ENCODE assay signal across 37 cellular contexts in the genomic region with DNA sequence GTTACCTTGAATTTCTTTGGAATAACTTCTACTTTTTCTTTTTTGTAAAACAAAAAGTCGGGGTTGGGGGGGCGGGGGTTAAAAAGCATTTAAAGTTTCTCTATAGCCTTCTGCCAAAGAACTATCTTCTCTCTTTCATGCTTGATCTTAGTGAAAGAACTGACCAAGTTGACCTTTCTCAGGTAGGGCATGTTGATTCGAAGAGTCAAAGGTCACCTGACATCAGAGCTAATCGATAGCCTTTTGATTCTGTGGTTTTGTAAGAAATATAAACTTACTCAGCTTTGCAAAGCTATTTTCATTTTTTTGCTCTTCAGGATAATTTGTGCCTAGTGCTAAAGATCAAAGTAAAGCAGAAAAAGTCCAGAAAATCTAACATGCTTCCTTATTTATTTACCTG.
DNase-seq lines count a peak whose midpoint lies in the region; ATAC-seq, FAIRE-seq and TF ChIP-seq lines count a peak whose summit lies in the region.
"Had no signal": no experiment of that assay in that cellular context is flagged by ENCODE, and none has a peak within 500 bp of the region (broad histone marks: within the 10 kb centered on the region; RNA-seq: fewer than 3 reads in every experiment).

No MANE protein-coding gene starts in this region.

- H3K36me3 ChIP-seq in HepG2 (replicated peaks in 1 of 2; ENCODE audit: control insufficient read depth in 1 of 2, insufficient read depth in 2 of 2, low read length in 2 of 2) (no peaks in the 10 kb centered on the region), liver (ENCODE audit: control insufficient read depth in 4 of 4, insufficient read depth in 3 of 4, low read depth in 1 of 4, low read length in 3 of 4) (no peaks in the 10 kb centered on the region), right lobe of liver (no peaks in the 10 kb centered on the region), esophagus squamous epithelium (no peaks in the 10 kb centered on the region)
- H3K36me3 ChIP-seq: BE2C, BLaER1 had no signal

- no peaks in the 10 kb centered on the region for H3K36me3 Mint-ChIP-seq in activated T-helper 17 cell treated with anti-CD3 and anti-CD28 coated beads, Interleukin-2, amount 50 U/mL, for 72 hours (ENCODE audit: low read depth)
- H3K36me3 Mint-ChIP-seq: CD4-positive, alpha-beta memory T cell; CD4-positive, CD25-positive, alpha-beta regulatory T cell; CD8-positive, alpha-beta T cell had no signal

- H3K27me3 Mint-ChIP-seq in activated T-helper 17 cell treated with anti-CD3 and anti-CD28 coated beads, Interleukin-2, amount 50 U/mL, for 72 hours, result peaks cover 5% of the 10 kb centered on the region

- H3K9ac ChIP-seq in HepG2 (ENCODE audit: insufficient read depth, low read depth, low read length) (no peak overlapping the region), liver (ENCODE audit: low read depth in 1 of 2, low read length in 2 of 2) (no peak overlapping the region)
- H3K9ac ChIP-seq: BLaER1; BLaER1 treated with 17β-estradiol and CSF1 and Interleukin-3, amounts not matched to agents 10 nM and 100 nM had no signal

- no peak overlapping the region for H2AFZ ChIP-seq in HepG2 (ENCODE audit: low read length)

- TF ChIP-seq CTCF in HepG2 (CRISPR knock-in tag; IDR thresholded peaks at IDR 0.05) (no peak), liver (IDR thresholded peaks at IDR 0.05; ENCODE audit: low read depth, low read length, missing input control) (no peak), right lobe of liver (IDR thresholded peaks at IDR 0.05) (no peak), esophagus squamous epithelium (IDR thresholded peaks at IDR 0.05) (no peak)

- TF ChIP-seq RAD21 in HepG2 (CRISPR knock-in tag; IDR thresholded peaks at IDR 0.05) (no peak), liver (IDR thresholded peaks at IDR 0.05) (peak; percentile 57 to 62)

- TF ChIP-seq EP300 in HepG2 (IDR thresholded peaks at IDR 0.05; ENCODE audit: low read depth in 2 of 2, low read length in 2 of 2) (no peak), HepG2 (CRISPR knock-in tag; IDR thresholded peaks at IDR 0.05; ENCODE audit: borderline replicate concordance) (no peak)

- ATAC-seq in left lobe of liver (peak; percentile 70), HepG2 (no peak), right lobe of liver (peak; percentile 70 to 85 (median 76))
- ATAC-seq in activated T-helper 17 cell treated with anti-CD3 and anti-CD28 coated beads, Interleukin-2, amount 50 U/mL, for 72 hours (replicated peaks), result no peak
- ATAC-seq: A549; CD8-positive, alpha-beta T cell had no signal

- H4K20me1 ChIP-seq in HepG2 (ENCODE audit: insufficient read depth, low read length), result no peaks in the 10 kb centered on the region
- H4K20me1 ChIP-seq: BLaER1; BLaER1 treated with 17β-estradiol and CSF1 and Interleukin-3, amounts not matched to agents 10 nM and 100 nM had no signal

- no peak for DNase-seq in left lobe of liver (ENCODE audit: low spot score)
- no peak for DNase-seq in HepG2 (ENCODE audit: low spot score)
- DNase-seq in right lobe of liver, result no peak
- no peak for DNase-seq in activated T-cell treated with anti-CD3 and anti-CD28 coated beads for 4 hours
- no peak for DNase-seq in Kasumi-1 (lab: John Stamatoyannopoulos, UW)
- DNase-seq in esophagus squamous epithelium (lab: John Stamatoyannopoulos, UW), result no peak
- DNase-seq: 8988T; ACHN; AML-193; BE2C; C1 segment of cervical spinal cord; Caco-2; Calu3; CD4-positive, alpha-beta memory T cell; CD4-positive, alpha-beta T cell; CD4-positive, CD25-positive, alpha-beta regulatory T cell; CD8-positive, alpha-beta memory T cell; CD8-positive, alpha-beta T cell; COR-L47; DMS 273 treated with DMSO at 0.1 percent for 48 hours; DMS153; DMS53; DMS79; DMS79 treated with DMSO at 0.1 percent for 48 hours; DND-41; EL had no signal

- no peaks in the 10 kb centered on the region for H3K79me2 ChIP-seq in HepG2 (ENCODE audit: insufficient read depth, low read length)

- no TSS peak for BruUV-seq in HepG2 (replicated peaks; lab: Mats Ljungman, UMichigan)

- TF ChIP-seq POLR2A in HepG2 (IDR thresholded peaks at IDR 0.05; ENCODE audit: insufficient read depth in 1 of 2, low read depth in 2 of 2, low read length in 2 of 2), result no peak
- TF ChIP-seq POLR2A in right lobe of liver (IDR thresholded peaks at IDR 0.05), result no peak
- no peak for TF ChIP-seq POLR2A in esophagus squamous epithelium (IDR thresholded peaks at IDR 0.05)

- POLR2A ChIA-PET in HepG2 (lab: Yijun Ruan, JAX), result no interaction called here

- peaks cover 17% of the 10 kb centered on the region; the same call in 1 of the 2 replicates for H3K9me3 ChIP-seq in HepG2 (ENCODE audit: low read length)
- H3K9me3 ChIP-seq in liver (ENCODE audit: control insufficient read depth in 4 of 4, low read length in 3 of 4), result no peaks in the 10 kb centered on the region
- no peaks in the 10 kb centered on the region for H3K9me3 ChIP-seq in right lobe of liver
- no peaks in the 10 kb centered on the region for H3K9me3 ChIP-seq in esophagus squamous epithelium
- H3K9me3 ChIP-seq: A549, BE2C, BLaER1 had no signal

- H3K4me2 ChIP-seq in HepG2 (ENCODE audit: low read depth, low read length), result no peak overlapping the region
- H3K4me2 ChIP-seq: A549; BLaER1; BLaER1 treated with 17β-estradiol and CSF1 and Interleukin-3, amounts not matched to agents 10 nM and 100 nM had no signal

- no peaks in the 10 kb centered on the region for H3K9me3 Mint-ChIP-seq in activated T-helper 17 cell treated with anti-CD3 and anti-CD28 coated beads, Interleukin-2, amount 50 U/mL, for 72 hours
- H3K9me3 Mint-ChIP-seq: CD4-positive, alpha-beta T cell; CD8-positive, alpha-beta T cell had no signal

- no peak overlapping the region for H3K4me3 ChIP-seq in HepG2 (replicated peaks in 1 of 3; ENCODE audit: insufficient read depth in 1 of 3, low read depth in 2 of 3, low read length in 3 of 3)
- H3K4me3 ChIP-seq in liver (ENCODE audit: low read depth in 1 of 3, low read length in 3 of 3), result no peak overlapping the region
- peak overlapping the region in 1 of 3 donors; percentile 25 for H3K4me3 ChIP-seq in right lobe of liver
- no peak overlapping the region for H3K4me3 ChIP-seq in esophagus squamous epithelium
- H3K4me3 ChIP-seq: A549; BLaER1; BLaER1 treated with 17β-estradiol and CSF1 and Interleukin-3, amounts not matched to agents 10 nM and 100 nM had no signal

- CTCF ChIA-PET in HepG2 (lab: Yijun Ruan, JAX; ENCODE audit: low intra/inter-chr PET ratio, low total read pairs), result no interaction called here

- intact Hi-C loops in HepG2 (cut with micrococcal nuclease; ENCODE audit: unreplicated experiment) (no loop called here), right lobe of liver (cut with DNase I) (no loop called here), esophagus squamous epithelium (cut with DNase I) (no loop called here)

- no peaks in the 10 kb centered on the region for H3K4me1 Mint-ChIP-seq in activated T-helper 17 cell treated with anti-CD3 and anti-CD28 coated beads, Interleukin-2, amount 50 U/mL, for 72 hours
- H3K4me1 Mint-ChIP-seq: B cell; CD4-positive, alpha-beta memory T cell; CD8-positive, alpha-beta memory T cell had no signal

- no peak for FAIRE-seq in HepG2 (lab: Jason Lieb, UNC)
- FAIRE-seq: A204.1, A549, D721Med had no signal

- in situ Hi-C loops in HepG2 (cut with HindIII; ENCODE audit: extremely low pct_ligation_motif_present, low pct_unique_long_range_greater_than_20kb), result no loop called here

- WGBS in HepG2 (ENCODE audit: low lambda C conversion rate), result 2% methylated on average over 4 of the region's 4 CpGs
- WGBS in liver, result 48% methylated on average over 4 of the region's 4 CpGs
- 34% methylated on average over 4 of the region's 4 CpGs for WGBS in right lobe of liver (ENCODE audit: insufficient coverage, low coverage, low lambda C conversion rate, missing lambda C conversion rate)
- 75 to 81% methylated on average over 4 of the region's 4 CpGs for WGBS in esophagus squamous epithelium, 2 donors

- no peak overlapping the region for H3K4me3 Mint-ChIP-seq in activated T-helper 17 cell treated with anti-CD3 and anti-CD28 coated beads, Interleukin-2, amount 50 U/mL, for 72 hours
- H3K4me3 Mint-ChIP-seq: B cell; CD14-positive monocyte; CD4-positive, alpha-beta memory T cell; CD4-positive, alpha-beta T cell; CD4-positive, CD25-positive, alpha-beta regulatory T cell; CD8-positive, alpha-beta memory T cell; CD8-positive, alpha-beta T cell had no signal

- H3K27me3 ChIP-seq in HepG2 (ENCODE audit: control insufficient read depth in 1 of 2, insufficient read depth in 2 of 2, low read length in 2 of 2) (no peaks in the 10 kb centered on the region), liver (ENCODE audit: control insufficient read depth in 4 of 4, insufficient read depth in 4 of 4, low read length in 3 of 4) (no peaks in the 10 kb centered on the region), right lobe of liver (no peaks in the 10 kb centered on the region), esophagus squamous epithelium (no peaks in the 10 kb centered on the region)
- H3K27me3 ChIP-seq: BE2C; BLaER1; BLaER1 treated with 17β-estradiol and CSF1 and Interleukin-3, amounts not matched to agents 10 nM and 100 nM had no signal

- H3K27ac ChIP-seq in HepG2 (ENCODE audit: extremely low read length, insufficient read depth, low read length), result no peak overlapping the region
- H3K27ac ChIP-seq in liver (ENCODE audit: low read depth in 1 of 2, low read length in 2 of 2), result peak overlapping the region; percentile 84 to 90
- H3K27ac ChIP-seq in right lobe of liver, result peak overlapping the region in 2 of 3 donors; percentile 90
- no peak overlapping the region for H3K27ac ChIP-seq in esophagus squamous epithelium
- H3K27ac ChIP-seq: 22Rv1; A549; BLaER1; BLaER1 treated with 17β-estradiol and CSF1 and Interleukin-3, amounts not matched to agents 10 nM and 100 nM; C4-2B had no signal

- H3K27ac Mint-ChIP-seq in activated T-helper 17 cell treated with anti-CD3 and anti-CD28 coated beads, Interleukin-2, amount 50 U/mL, for 72 hours, result no peak overlapping the region
- H3K27ac Mint-ChIP-seq: B cell; CD14-positive monocyte; CD4-positive, alpha-beta memory T cell; CD4-positive, alpha-beta T cell; CD4-positive, CD25-positive, alpha-beta regulatory T cell; CD8-positive, alpha-beta memory T cell; CD8-positive, alpha-beta T cell had no signal

- H3K4me1 ChIP-seq in HepG2 (ENCODE audit: insufficient read depth, low read length) (no peaks in the 10 kb centered on the region), liver (ENCODE audit: control insufficient read depth in 4 of 4, insufficient read depth in 4 of 4, low read length in 3 of 4) (peaks cover 5 to 31% (median 11%) of the 10 kb centered on the region in 4 donors), right lobe of liver (peaks cover 0 to 33% (median 6%) of the 10 kb centered on the region in 4 donors), esophagus squamous epithelium (no peaks in the 10 kb centered on the region)
- H3K4me1 ChIP-seq: A549; BE2C; BLaER1; BLaER1 treated with 17β-estradiol and CSF1 and Interleukin-3, amounts not matched to agents 10 nM and 100 nM; Caco-2 had no signal

TF ChIP-seq in HepG2, 621 proteins besides CTCF, POLR2A, EP300 and RAD21:
- TF ChIP-seq ZNF629 (CRISPR knock-in tag; conservative IDR thresholded peaks at IDR 0.05), result no peak
- TF ChIP-seq NR2F6 (IDR thresholded peaks at IDR 0.05), result 0 out of 2 replicates have a peak, but pooled peaks have one; percentile 12
- no peak for TF ChIP-seq NR2F6 (CRISPR knock-in tag; IDR thresholded peaks at IDR 0.05)

TF ChIP-seq in liver, 16 proteins besides CTCF, POLR2A, EP300 and RAD21 (continues in another document):
- TF ChIP-seq TAF1 (conservative IDR thresholded peaks at IDR 0.05) (no peak), HNF4A (conservative IDR thresholded peaks at IDR 0.05) (peak; percentile 84 to 90), EGR1 (IDR thresholded peaks at IDR 0.05; ENCODE audit: low read depth in 2 of 2) (no peak)

Comparison
In these comparisons a context has a peak if more than half of its experiments do, and no peak if none do; other contexts are left out.
1. ATAC-seq: peak in left lobe of liver (single experiment) and right lobe of liver (4 of 4); none in HepG2 (single experiment) and activated T-helper 17 cell treated with anti-CD3 and anti-CD28 coated beads, Interleukin-2, amount 50 U/mL, for 72 hours (single experiment).
2. H3K27ac ChIP-seq: peak in liver (2 of 2) and right lobe of liver (2 of 3); none in HepG2 (single experiment) and esophagus squamous epithelium (0 of 4).